ENCODE assay signal across 8 cellular contexts in genomic region chr6:6315660-6316059, GRCh38. TPM values are rescaled to one million over a fixed set of nuclear protein-coding genes. Genes with fewer than 3 reads are reported as not detected.
DNase-seq lines count a peak whose midpoint lies in the region; ATAC-seq lines count a peak whose summit lies in the region.

No MANE protein-coding gene starts in this region.

- no peak overlapping the region for H3K27ac Mint-ChIP-seq in activated CD4-positive, alpha-beta T cell treated with anti-CD3 and anti-CD28 coated beads, Interleukin-2, amount 10 ng/mL, durations not matched to agents 24 days and 14 days

- peaks cover 43% of the 10 kb centered on the region for H3K27me3 Mint-ChIP-seq in activated T-cell treated with anti-CD3 and anti-CD28 coated beads, Interleukin-2, amount 50 U/mL, for 4 hours (ENCODE audit: low read depth)
- peaks cover 36% of the 10 kb centered on the region for H3K27me3 Mint-ChIP-seq in activated CD4-positive, alpha-beta T cell treated with anti-CD3 and anti-CD28 coated beads, Interleukin-2, amount 10 ng/mL, durations not matched to agents 24 days and 14 days

- DNase-seq in activated T-cell treated with anti-CD3 and anti-CD28 coated beads for 24 hours (ENCODE audit: low read depth) = peak; percentile 14
- no peak for DNase-seq in activated T-cell treated with anti-CD3 and anti-CD28 coated beads, Interleukin-2, amount 50 U/mL, for 4 hours
- DNase-seq in M059J (ENCODE audit: low read depth) = peak; percentile 48
- peak; percentile 75 for DNase-seq in activated CD4-positive, alpha-beta T cell treated with anti-CD3 and anti-CD28 coated beads, Interleukin-2, amount 10 ng/mL, durations not matched to agents 24 days and 14 days
- DNase-seq in glomerular endothelial cell (ENCODE audit: extremely low read depth, low read depth, low spot score) = peak; percentile 34
- peak; percentile 40 for DNase-seq in putamen (ENCODE audit: low spot score)
- DNase-seq in 8988T = no peak

- ATAC-seq in activated T-cell treated with anti-CD3 and anti-CD28 coated beads, Interleukin-2, amount 50 U/mL, for 4 hours = no peak
- ATAC-seq in GM19467 (IDR thresholded peaks at IDR 0.05; ENCODE audit: unreplicated experiment) = no peak

- intact Hi-C loops in activated CD4-positive, alpha-beta T cell treated with anti-CD3 and anti-CD28 coated beads, Interleukin-2, amount 10 ng/mL, durations not matched to agents 24 days and 14 days (cut with micrococcal nuclease) = loop anchor here (10.0 kb wide), 1 partner anchor 229 kb away; no protein-coding TSS in a partner anchor

- no peaks in the 10 kb centered on the region for H3K4me1 Mint-ChIP-seq in activated T-cell treated with anti-CD3 and anti-CD28 coated beads, Interleukin-2, amount 50 U/mL, for 4 hours (ENCODE audit: low read depth)
- H3K4me1 Mint-ChIP-seq in activated CD4-positive, alpha-beta T cell treated with anti-CD3 and anti-CD28 coated beads, Interleukin-2, amount 10 ng/mL, durations not matched to agents 24 days and 14 days = no peaks in the 10 kb centered on the region

- H3K36me3 Mint-ChIP-seq in activated T-cell treated with anti-CD3 and anti-CD28 coated beads, Interleukin-2, amount 50 U/mL, for 4 hours (ENCODE audit: insufficient read depth) = no peaks in the 10 kb centered on the region
- H3K36me3 Mint-ChIP-seq in activated CD4-positive, alpha-beta T cell treated with anti-CD3 and anti-CD28 coated beads, Interleukin-2, amount 10 ng/mL, durations not matched to agents 24 days and 14 days (ENCODE audit: low read depth) = no peaks in the 10 kb centered on the region

- no peak overlapping the region for H3K4me3 Mint-ChIP-seq in activated T-cell treated with anti-CD3 and anti-CD28 coated beads, Interleukin-2, amount 50 U/mL, for 4 hours
- H3K4me3 Mint-ChIP-seq in activated CD4-positive, alpha-beta T cell treated with anti-CD3 and anti-CD28 coated beads, Interleukin-2, amount 10 ng/mL, durations not matched to agents 24 days and 14 days = no peak overlapping the region

- no peaks in the 10 kb centered on the region for H3K9me3 Mint-ChIP-seq in activated T-cell treated with anti-CD3 and anti-CD28 coated beads, Interleukin-2, amount 50 U/mL, for 4 hours
- no peaks in the 10 kb centered on the region for H3K9me3 Mint-ChIP-seq in activated CD4-positive, alpha-beta T cell treated with anti-CD3 and anti-CD28 coated beads, Interleukin-2, amount 10 ng/mL, durations not matched to agents 24 days and 14 days

RNA-seq across cellular contexts. Expression of gene F13A1, which starts 4.8 kb away (rescaled TPM):
- total RNA-seq in activated T-cell treated with anti-CD3 and anti-CD28 coated beads, Interleukin-2, amount 50 U/mL, for 4 hours = under 1 TPM; 0.14 to 0.16 (median 0.15) TPM
- total RNA-seq in M059J (2014; rRNA removed; shearing (Covaris generic)) = not detected in 2 replicates
- total RNA-seq in activated CD4-positive, alpha-beta T cell treated with anti-CD3 and anti-CD28 coated beads, Interleukin-2, amount 10 ng/mL, durations not matched to agents 24 days and 14 days = not detected in 2 replicates
- total RNA-seq in glomerular endothelial cell = not detected in 2 replicates

Comparison
In these comparisons a context has a peak if more than half of its experiments do, and no peak if none do; other contexts are left out.
1. DNase-seq: peak in activated T-cell treated with anti-CD3 and anti-CD28 coated beads for 24 hours (single experiment), M059J (single experiment), activated CD4-positive, alpha-beta T cell treated with anti-CD3 and anti-CD28 coated beads, Interleukin-2, amount 10 ng/mL, durations not matched to agents 24 days and 14 days (single experiment), glomerular endothelial cell (single experiment) and putamen (single experiment); none in activated T-cell treated with anti-CD3 and anti-CD28 coated beads, Interleukin-2, amount 50 U/mL, for 4 hours (single experiment) and 8988T (single experiment).